Comparison of ENCODE assay signal across 27 cellular contexts in the genomic region with DNA sequence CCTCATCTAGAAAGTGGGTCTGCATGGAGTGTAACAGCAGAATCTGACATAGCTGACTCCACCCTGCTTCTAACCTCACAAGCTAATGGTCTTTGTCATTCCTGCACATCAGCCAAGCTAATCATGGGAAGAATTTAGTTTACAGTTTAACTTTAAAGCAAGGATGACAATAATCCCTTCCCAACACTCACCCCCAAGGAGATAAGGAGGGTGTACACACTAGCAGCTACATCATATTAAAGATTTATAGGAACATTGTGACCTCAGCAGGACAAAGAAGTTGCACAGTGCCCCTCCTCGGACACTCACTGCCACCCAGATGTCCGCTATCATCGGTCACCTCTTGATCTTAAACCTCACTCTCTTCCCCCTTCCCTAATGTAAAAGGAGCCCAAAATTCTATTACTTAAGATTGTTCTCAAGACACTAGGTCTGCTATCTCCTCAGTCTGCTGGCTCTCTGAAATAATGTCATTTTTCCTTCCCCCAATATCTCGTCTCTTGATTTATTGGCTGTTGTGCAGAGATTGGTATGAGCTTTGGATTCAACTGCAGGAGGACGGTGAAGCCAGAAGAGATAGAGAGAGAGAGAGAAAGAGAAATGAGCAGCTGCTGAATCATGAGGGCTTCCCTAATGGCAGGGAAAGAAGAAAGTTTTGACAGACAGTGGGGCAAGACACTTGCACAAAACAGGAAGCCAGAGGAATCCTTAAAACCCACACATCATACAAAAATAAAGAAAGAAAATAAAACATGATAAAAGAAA. TPM values are rescaled to one million over a fixed set of nuclear protein-coding genes. Genes with fewer than 3 reads are reported as not detected.
DNase-seq lines count a peak whose midpoint lies in the region; ATAC-seq and TF ChIP-seq lines count a peak whose summit lies in the region.
"Had no signal": no experiment of that assay in that cellular context is flagged by ENCODE, and none has a peak within 500 bp of the region (broad histone marks: within the 10 kb centered on the region; RNA-seq: fewer than 3 reads in every experiment).

No MANE protein-coding gene starts in this region.

- no peaks in the 10 kb centered on the region for H3K27me3 ChIP-seq in hepatocyte
- H3K27me3 ChIP-seq: heart left ventricle, ovary, uterus had no signal

- peak overlapping the region in 2 of 3 experiments; percentile 26 to 70 for H3K27ac Mint-ChIP-seq in nephron
- H3K27ac Mint-ChIP-seq: WTC11 had no signal

- WGBS in hepatocyte (ENCODE audit: low lambda C conversion rate, missing lambda C conversion rate), result 43% methylated on average over 5 of the region's 5 CpGs

- ATAC-seq in HG03108 (IDR thresholded peaks at IDR 0.05; ENCODE audit: unreplicated experiment) (no peak), HG03521 (IDR thresholded peaks at IDR 0.05; ENCODE audit: unreplicated experiment) (no peak)
- ATAC-seq: CD8-positive, alpha-beta T cell; heart left ventricle; right cardiac atrium; WTC11 had no signal

- no peaks in the 10 kb centered on the region for H3K9me3 ChIP-seq in hepatocyte (ENCODE audit: low read depth)
- H3K9me3 ChIP-seq: ovary, uterus had no signal

- H3K4me3 ChIP-seq in hepatocyte, result no peak overlapping the region
- H3K4me3 ChIP-seq: heart left ventricle, lung, ovary, uterus had no signal

- peaks cover 21% of the 10 kb centered on the region for H3K27me3 Mint-ChIP-seq in nephron (ENCODE audit: low read depth)

- H3K4me3 Mint-ChIP-seq in nephron, result no peak overlapping the region
- H3K4me3 Mint-ChIP-seq: CD8-positive, alpha-beta T cell; WTC11 had no signal

- no peaks in the 10 kb centered on the region for H3K36me3 ChIP-seq in hepatocyte (replicated peaks; ENCODE audit: insufficient read depth, low read depth)
- H3K36me3 ChIP-seq: heart left ventricle, ovary, uterus had no signal

- H3K4me1 Mint-ChIP-seq in nephron, result peaks cover 27% of the 10 kb centered on the region
- H3K4me1 Mint-ChIP-seq: WTC11 had no signal

- H3K4me2 ChIP-seq in hepatocyte, result peak overlapping the region; percentile 19

- H3K4me1 ChIP-seq in hepatocyte (ENCODE audit: insufficient read depth), result peaks cover 34% of the 10 kb centered on the region

- H3K27ac ChIP-seq in C4-2B (peak overlapping the region; percentile 4; the same call in 1 of the 2 replicates), hepatocyte (peak overlapping the region; percentile 78), caudate nucleus (ENCODE audit: low read depth, low read length) (no peak overlapping the region)
- H3K27ac ChIP-seq: ovary, uterus had no signal

- H3K36me3 Mint-ChIP-seq in nephron (ENCODE audit: low read depth), result no peaks in the 10 kb centered on the region
- H3K36me3 Mint-ChIP-seq: CD8-positive, alpha-beta T cell; WTC11 had no signal

- H3K79me2 ChIP-seq in hepatocyte, result no peaks in the 10 kb centered on the region

- no peaks in the 10 kb centered on the region for H3K9me2 ChIP-seq in hepatocyte (replicated peaks; ENCODE audit: insufficient read depth)

- DNase-seq in NOMO-1 (lab: John Stamatoyannopoulos, UW; ENCODE audit: unreplicated experiment in 2 of 2), result peak; percentile 56 to 69
- no peak for DNase-seq in hepatocyte (ENCODE audit: low spot score)
- no peak for DNase-seq in caudate nucleus (lab: John Stamatoyannopoulos, UW)
- no peak for DNase-seq in DMS153 treated with DMSO at 0.1 percent for 48 hours (lab: John Stamatoyannopoulos, UW; ENCODE audit: unreplicated experiment)
- DNase-seq: activated CD4-positive, alpha-beta T cell treated with anti-CD3 and anti-CD28 coated beads, Interleukin-2, amount 50 U/mL, for 4 hours; activated gamma-delta T cell; CD8-positive, alpha-beta T cell; cortex of kidney; DMS153; NCI-H1436; NCI-H2171; NCI-H82; right cardiac atrium; substantia nigra; uterus had no signal

- TF ChIP-seq CTCF in C4-2B (conservative IDR thresholded peaks at IDR 0.05) (no peak), hepatocyte (IDR thresholded peaks at IDR 0.05; ENCODE audit: poor library complexity) (no peak), nephron (IDR thresholded peaks at IDR 0.05; ENCODE audit: unreplicated experiment in 3 of 3) (no peak)

- H3K9me3 Mint-ChIP-seq in nephron, result peaks cover 4% of the 10 kb centered on the region

- H2AFZ ChIP-seq in hepatocyte, result no peak overlapping the region

- no peaks in the 10 kb centered on the region for H4K20me1 ChIP-seq in hepatocyte (ENCODE audit: insufficient read depth, poor library complexity, severe bottlenecking)

RNA-seq across cellular contexts. Expression of a gene that starts 17.5 kb away (rescaled TPM):
- 0.16 and 0.20 TPM in 2 replicates for total RNA-seq in hepatocyte
- 0.64 TPM in 1 of 2 replicates, not detected in the other for polyA plus RNA-seq in hepatocyte
- total RNA-seq: endothelial cell of umbilical vein; H4; T-helper 2 cell treated with Interferon-gamma antibody and Interleukin-4, amounts not matched to agents 100 ng/mL and 5 ng/mL, for 36 hours; WTC11 had no signal
- polyA plus RNA-seq: endothelial cell of umbilical vein had no signal

RNA-seq across cellular contexts. Expression of a gene that starts 59.7 kb away (rescaled TPM):
- total RNA-seq in hepatocyte, result not detected in 2 replicates
- 0.17 TPM in 1 of 2 replicates, not detected in the other for polyA plus RNA-seq in hepatocyte
- total RNA-seq: CD8-positive, alpha-beta T cell; endothelial cell of umbilical vein; heart left ventricle; HT-29; ovary; right cardiac atrium; T-helper 2 cell treated with Interferon-gamma antibody and Interleukin-4, amounts not matched to agents 100 ng/mL and 5 ng/mL, for 36 hours; uterus; WTC11 had no signal
- polyA plus RNA-seq: endothelial cell of umbilical vein, heart left ventricle, ovary, right cardiac atrium had no signal

RNA-seq across cellular contexts. Expression of a gene that starts 59.7 kb away (rescaled TPM):
- 1.6 and 2.7 TPM in 2 replicates for total RNA-seq in hepatocyte
- polyA plus RNA-seq in hepatocyte, result 0.97 and 1.6 TPM in 2 replicates
- total RNA-seq: CD8-positive, alpha-beta T cell; endothelial cell of umbilical vein; H4; heart left ventricle; HT-29; lung; right cardiac atrium; T-helper 2 cell treated with Interferon-gamma antibody and Interleukin-4, amounts not matched to agents 100 ng/mL and 5 ng/mL, for 36 hours; uterus had no signal
- polyA plus RNA-seq: endothelial cell of umbilical vein, heart left ventricle, ovary had no signal

Comparison
In these comparisons a context has a peak if more than half of its experiments do, and no peak if none do; other contexts are left out.
1. DNase-seq: peak in NOMO-1 (2 of 2); none in hepatocyte (single experiment), caudate nucleus (0 of 61) and DMS153 treated with DMSO at 0.1 percent for 48 hours (single experiment).